Comparison of ENCODE assay signal across 12 cellular contexts in genomic region chr11:35160902-35161585, GRCh38. TPM values are rescaled to one million over a fixed set of nuclear protein-coding genes. Genes with fewer than 3 reads are reported as not detected.
A peak's percentile ranks its signal among the peaks of the same experiment; 100 is the strongest.
DNase-seq lines count a peak whose midpoint lies in the region; ATAC-seq and TF ChIP-seq lines count a peak whose summit lies in the region.
"Had no signal": no experiment of that assay in that cellular context is flagged by ENCODE, and none has a peak within 500 bp of the region (broad histone marks: within the 10 kb centered on the region; RNA-seq: fewer than 3 reads in every experiment).

No MANE protein-coding gene starts in this region.

- TF ChIP-seq CTCF in PC-9 (conservative IDR thresholded peaks at IDR 0.05) (no peak), stomach (IDR thresholded peaks at IDR 0.05) (no peak)

- TF ChIP-seq POLR2A in stomach (IDR thresholded peaks at IDR 0.05), result no peak

- peaks cover 77% of the 10 kb centered on the region for H3K36me3 Mint-ChIP-seq in activated CD4-positive, alpha-beta T cell treated with anti-CD3 and anti-CD28 coated beads, Interleukin-2, amount 10 ng/mL, durations not matched to agents 24 days and 14 days (ENCODE audit: low read depth)

- H3K27ac ChIP-seq in PC-9 (peak overlapping the region; percentile 94), epithelial cell of prostate (peak overlapping the region; percentile 95), stomach (peak overlapping the region in 4 of 5 donors; percentile 44 to 85 (median 80))
- H3K27ac ChIP-seq: cardiac muscle cell, HL-60 had no signal

- peaks cover 94% of the 10 kb centered on the region for H3K4me1 Mint-ChIP-seq in activated CD4-positive, alpha-beta T cell treated with anti-CD3 and anti-CD28 coated beads, Interleukin-2, amount 10 ng/mL, durations not matched to agents 24 days and 14 days

- ATAC-seq in HG03280 (IDR thresholded peaks at IDR 0.05; ENCODE audit: unreplicated experiment) (no peak), left cardiac atrium (no peak)

- TF ChIP-seq EP300 in stomach (IDR thresholded peaks at IDR 0.05), result no peak

- no peaks in the 10 kb centered on the region; the same call in 1 of the 2 replicates for H3K9me2 ChIP-seq in PC-9 (ENCODE audit: insufficient read depth)

- H3K27me3 Mint-ChIP-seq in activated CD4-positive, alpha-beta T cell treated with anti-CD3 and anti-CD28 coated beads, Interleukin-2, amount 10 ng/mL, durations not matched to agents 24 days and 14 days, result no peaks in the 10 kb centered on the region

- H3K9me3 ChIP-seq in PC-9 (ENCODE audit: insufficient read depth, low read depth) (no peaks in the 10 kb centered on the region), stomach (no peaks in the 10 kb centered on the region)

- BruUV-seq in PC-9 (replicated peaks; lab: Mats Ljungman, UMichigan), result no TSS peak

- H2AFZ ChIP-seq in PC-9, result no peak overlapping the region

- H3K79me2 ChIP-seq in PC-9 (ENCODE audit: low read depth), result peaks cover 100% of the 10 kb centered on the region

- WGBS in stomach, 5 donors, result 78 to 94% (median 86%) methylated on average over 3 of the region's 3 CpGs

- no peaks in the 10 kb centered on the region for H3K9me3 Mint-ChIP-seq in activated CD4-positive, alpha-beta T cell treated with anti-CD3 and anti-CD28 coated beads, Interleukin-2, amount 10 ng/mL, durations not matched to agents 24 days and 14 days

- H3K27ac Mint-ChIP-seq in activated CD4-positive, alpha-beta T cell treated with anti-CD3 and anti-CD28 coated beads, Interleukin-2, amount 10 ng/mL, durations not matched to agents 24 days and 14 days, result no peak overlapping the region

- H3K4me3 ChIP-seq in PC-9 (no peak overlapping the region), stomach (no peak overlapping the region)
- H3K4me3 ChIP-seq: cardiac muscle cell had no signal

- H3K36me3 ChIP-seq in PC-9 (ENCODE audit: low read depth) (peaks cover 73% of the 10 kb centered on the region), stomach (no peaks in the 10 kb centered on the region)
- H3K36me3 ChIP-seq: cardiac muscle cell had no signal

- CTCF ChIA-PET in PC-9 (lab: Charles Lee), result no interaction called here

- DNase-seq in activated CD4-positive, alpha-beta T cell treated with anti-CD3 and anti-CD28 coated beads, Interleukin-2, amount 10 ng/mL, durations not matched to agents 24 days and 14 days, result no peak
- DNase-seq in activated CD4-positive, alpha-beta T cell treated with anti-CD3 and anti-CD28 coated beads, Interleukin-2, amount 50 U/mL, for 4 hours, result no peak
- DNase-seq in PC-9 (no peak), epithelial cell of prostate (ENCODE audit: low read depth, low spot score) (no peak), stomach (no peak), left cardiac atrium (no peak), COLO829 (ENCODE audit: low spot score) (no peak)
- DNase-seq: kidney; stimulated activated CD4-positive, alpha-beta T cell treated with anti-CD3 and anti-CD28 coated beads, Interleukin-1b, Interleukin-23, amount 100 ng/mL, for 48 hours had no signal

- POLR2A ChIA-PET in PC-9 (lab: Charles Lee; ENCODE audit: unreplicated experiment), result interaction anchor here (0.7 kb wide), 1 partner anchor 414 kb away, joined by 5 read pairs; no protein-coding TSS in a partner anchor

- peak overlapping the region; percentile 27 for H3K4me2 ChIP-seq in PC-9

- H3K27me3 ChIP-seq in PC-9 (ENCODE audit: insufficient read depth, low read depth), result no peaks in the 10 kb centered on the region
- no peaks in the 10 kb centered on the region for H3K27me3 ChIP-seq in stomach
- H3K27me3 ChIP-seq: cardiac muscle cell had no signal

- peak overlapping the region; percentile 15 for H3K4me3 Mint-ChIP-seq in activated CD4-positive, alpha-beta T cell treated with anti-CD3 and anti-CD28 coated beads, Interleukin-2, amount 10 ng/mL, durations not matched to agents 24 days and 14 days

- H4K20me1 ChIP-seq in PC-9 (ENCODE audit: insufficient read depth), result peaks cover 21% of the 10 kb centered on the region

- intact Hi-C loops in activated CD4-positive, alpha-beta T cell treated with anti-CD3 and anti-CD28 coated beads, Interleukin-2, amount 10 ng/mL, durations not matched to agents 24 days and 14 days (cut with micrococcal nuclease), result loop anchor here (5.0 kb wide), 1 partner anchor 164 kb away; no protein-coding TSS in a partner anchor
- intact Hi-C loops in PC-9 (cut with micrococcal nuclease; ENCODE audit: unreplicated experiment), result no loop called here
- intact Hi-C loops in stomach (cut with DNase I; ENCODE audit: low total_unique reads), result no loop called here
- intact Hi-C loops in left cardiac atrium (cut with DNase I), result no loop called here

- H3F3A ChIP-seq in PC-9 (ENCODE audit: insufficient read depth, low read depth), result peaks cover 96% of the 10 kb centered on the region

- H3K4me1 ChIP-seq in PC-9 (replicated peaks; ENCODE audit: insufficient read depth) (peaks cover 87% of the 10 kb centered on the region), stomach (peaks cover 41 to 100% (median 80%) of the 10 kb centered on the region in 4 donors)

RNA-seq across cellular contexts. Expression of gene CD44, which starts 22.1 kb away (rescaled TPM):
- total RNA-seq in activated CD4-positive, alpha-beta T cell treated with anti-CD3 and anti-CD28 coated beads, Interleukin-2, amount 10 ng/mL, durations not matched to agents 24 days and 14 days, result 488 and 489 TPM in 2 replicates
- total RNA-seq in PC-9 (2021) (775 and 872 TPM in 2 replicates), stomach (100 to 1,000 TPM in 3 of 5 donors, 10 to 100 TPM in 2; 47.5 to 229 (median 176) TPM), left cardiac atrium (10 to 100 TPM; 63.6 to 71.2 TPM)
- polyA plus RNA-seq in stomach, result 100 to 1,000 TPM in 1 of 3 donors, 10 to 100 TPM in 2; 52.4 to 125 (median 65.5) TPM
